19 cellular contexts compared by ENCODE assay signal in genomic region chr3:29374255-29374654, GRCh38.
"Had no signal": no experiment of that assay in that cellular context is flagged by ENCODE, and none has a peak within 500 bp of the region (broad histone marks: within the 10 kb centered on the region; RNA-seq: fewer than 3 reads in every experiment).

No MANE protein-coding gene starts in this region.

- H3K36me3 ChIP-seq: gastrocnemius medialis, ovary, right atrium auricular region, tibial artery, upper lobe of left lung had no signal

- ATAC-seq: gastrocnemius medialis; mucosa of descending colon; natural killer cell; stimulated activated effector memory CD8-positive, alpha-beta T cell treated with anti-CD3 and anti-CD28 coated beads, Interleukin-12 subunit alpha, Interleukin-12 subunit beta, amount 100 ng/mL, for 72 hours; stimulated activated naive CD8-positive, alpha-beta T cell treated with anti-CD3 and anti-CD28 coated beads, Interleukin-15, Interleukin-2, amounts not matched to agents 100 U/mL and 50 U/mL, for 24 hours had no signal

- H3K4me3 ChIP-seq: coronary artery, gastrocnemius medialis, heart right ventricle, mucosa of descending colon, ovary, right atrium auricular region, tibial artery, upper lobe of left lung had no signal

- H3K27ac ChIP-seq: coronary artery, gastrocnemius medialis, ovary, right atrium auricular region, tibial artery, upper lobe of left lung had no signal

- H3K27me3 ChIP-seq: gastrocnemius medialis, heart right ventricle, ovary, right atrium auricular region, tibial artery, upper lobe of left lung had no signal

- DNase-seq: effector CD4-positive, alpha-beta T cell; endodermal cell; erythroblast; gastrocnemius medialis; heart right ventricle; hypothalamus; kidney glomerular epithelial cell; mesendoderm; mucosa of descending colon; natural killer cell; ovary; stimulated activated CD4-positive, alpha-beta T cell treated with anti-CD3 and anti-CD28 coated beads, Interleukin-4, amount 100 ng/mL, for 1 hour; stimulated activated CD8-positive, alpha-beta memory T cell treated with anti-CD3 and anti-CD28 coated beads, Interleukin-4, amount 100 ng/mL, for 48 hours; stimulated activated naive CD8-positive, alpha-beta T cell treated with anti-CD3 and anti-CD28 coated beads, Interleukin-15, Interleukin-2, amounts not matched to agents 100 U/mL and 50 U/mL, for 24 hours; tibial artery; upper lobe of left lung had no signal

- H3K9me3 ChIP-seq: gastrocnemius medialis, mucosa of descending colon, ovary, right atrium auricular region, tibial artery, upper lobe of left lung had no signal
